In the genomic region with DNA sequence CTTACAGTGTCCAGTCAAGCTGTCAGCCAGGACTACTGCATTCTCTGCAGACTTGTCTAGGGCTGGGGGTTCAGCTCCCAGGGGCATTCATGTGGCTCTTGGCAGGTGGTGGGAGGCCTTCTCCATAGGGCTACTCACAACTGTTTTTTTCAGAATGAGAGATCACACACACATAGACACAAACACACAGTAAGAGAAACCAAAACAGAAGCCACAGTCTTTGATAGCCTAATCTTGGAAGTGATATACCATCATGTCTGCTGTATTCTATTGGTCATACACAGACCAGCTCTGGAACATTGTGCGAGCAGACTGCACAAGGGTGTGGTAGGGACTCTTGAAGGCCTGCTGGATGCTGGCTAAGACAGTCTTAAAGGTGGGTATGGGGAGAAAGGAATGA, we compare ENCODE assay signal across 22 cellular contexts.
"Had no signal": no experiment of that assay in that cellular context is flagged by ENCODE, and none has a peak within 500 bp of the region (broad histone marks: within the 10 kb centered on the region; RNA-seq: fewer than 3 reads in every experiment).

No MANE protein-coding gene starts in this region.

- H3K9me3 ChIP-seq: ascending aorta, body of pancreas had no signal

- H3K27ac ChIP-seq: ascending aorta, body of pancreas had no signal

- DNase-seq: activated CD4-positive, alpha-beta T cell treated with anti-CD3 and anti-CD28 coated beads for 48 hours; activated CD4-positive, alpha-beta T cell treated with anti-CD3 and anti-CD28 coated beads, Interleukin-2, amount 50 U/mL, for 48 hours; activated CD8-positive, alpha-beta memory T cell treated with anti-CD3 and anti-CD28 coated beads, Interleukin-2, amount 10 ng/mL, durations not matched to agents 7 days and 5 days; activated gamma-delta T cell; activated naive CD4-positive, alpha-beta T cell treated with anti-CD3 and anti-CD28 coated beads, Interleukin-2, amount 10 ng/mL, durations not matched to agents 7 days and 5 days; activated T-cell treated with anti-CD3 and anti-CD28 coated beads, Interleukin-2, amount 50 U/mL, for 4 hours; amniotic stem cell; body of pancreas; central memory CD4-positive, alpha-beta T cell; Karpas-422; MM.1S; NCI-H1105 treated with DMSO at 0.1 percent for 48 hours; NCI-H1436 treated with DMSO at 0.1 percent for 48 hours; NCI-H187; NCI-H2081; NCI-H510A treated with DMSO at 0.1 percent for 48 hours; NCI-H69; PC-3; SHP77 treated with DMSO at 0.1 percent for 48 hours; T-cell had no signal

- H3K36me3 Mint-ChIP-seq: activated CD8-positive, alpha-beta memory T cell treated with anti-CD3 and anti-CD28 coated beads, Interleukin-2, amount 10 ng/mL, durations not matched to agents 7 days and 5 days; activated naive CD4-positive, alpha-beta T cell treated with anti-CD3 and anti-CD28 coated beads, Interleukin-2, amount 10 ng/mL, durations not matched to agents 7 days and 5 days; T-cell had no signal

- H3K36me3 ChIP-seq: ascending aorta had no signal

- H3K4me3 ChIP-seq: ascending aorta, body of pancreas, K562 had no signal

- H3K9me3 Mint-ChIP-seq: activated naive CD4-positive, alpha-beta T cell treated with anti-CD3 and anti-CD28 coated beads, Interleukin-2, amount 10 ng/mL, durations not matched to agents 7 days and 5 days; activated T-cell treated with anti-CD3 and anti-CD28 coated beads, Interleukin-2, amount 50 U/mL, for 4 hours; T-cell had no signal

- ATAC-seq: activated CD8-positive, alpha-beta memory T cell treated with anti-CD3 and anti-CD28 coated beads, Interleukin-2, amount 10 ng/mL, durations not matched to agents 7 days and 5 days; activated T-cell treated with anti-CD3 and anti-CD28 coated beads, Interleukin-2, amount 50 U/mL, for 4 hours; body of pancreas; K562; PC-3; T-cell had no signal

- H3K27me3 ChIP-seq: ascending aorta, body of pancreas had no signal

- H3K27ac Mint-ChIP-seq: activated CD8-positive, alpha-beta memory T cell treated with anti-CD3 and anti-CD28 coated beads, Interleukin-2, amount 10 ng/mL, durations not matched to agents 7 days and 5 days; activated naive CD4-positive, alpha-beta T cell treated with anti-CD3 and anti-CD28 coated beads, Interleukin-2, amount 10 ng/mL, durations not matched to agents 7 days and 5 days; T-cell had no signal

- H3K4me1 ChIP-seq: ascending aorta had no signal
